ENCODE assay signal across 8 cellular contexts in genomic region chr15:31324739-31325431, GRCh38. TPM values are rescaled to one million over a fixed set of nuclear protein-coding genes. Genes with fewer than 3 reads are reported as not detected.
DNase-seq lines count a peak whose midpoint lies in the region; ATAC-seq and TF ChIP-seq lines count a peak whose summit lies in the region.

No MANE protein-coding gene starts in this region.

- DNase-seq in G401 (ENCODE audit: low spot score), result peak; percentile 29
- no peak for DNase-seq in PC-3
- no peak for DNase-seq in epithelial cell of prostate (ENCODE audit: low read depth, low spot score)
- no peak for DNase-seq in NCI-H2107 treated with DMSO at 0.1 percent for 48 hours (lab: John Stamatoyannopoulos, UW; ENCODE audit: unreplicated experiment)
- no peak for DNase-seq in epidermal melanocyte (ENCODE audit: insufficient read length, low spot score)
- no peak for DNase-seq in iPS-NIHi7 (ENCODE audit: extremely low spot score)

- in situ Hi-C loops in G401 (cut with HindIII; ENCODE audit: low sequenced_read_pairs), result no loop called here

- POLR2A ChIA-PET in PC-3 (lab: Charles Lee; ENCODE audit: unreplicated experiment), result no interaction called here

- CTCF ChIA-PET in PC-3 (lab: Charles Lee), result interaction anchor here (2.1 kb wide), 1 partner anchor 110 kb away, joined by 5 read pairs; no protein-coding TSS in a partner anchor

- H3K27ac ChIP-seq in PC-3 (ENCODE audit: low read length) (no peak overlapping the region), epithelial cell of prostate (peak overlapping the region; percentile 95), parathyroid adenoma (peak overlapping the region; percentile 95)

- H3K79me2 ChIP-seq in PC-3 (ENCODE audit: low read length) (peaks cover 15% of the 10 kb centered on the region; the same call in 1 of the 2 replicates), parathyroid adenoma (no peaks in the 10 kb centered on the region)

- intact Hi-C loops in PC-3 (cut with micrococcal nuclease), result loop anchor here (5.0 to 10.0 kb wide), 3 partner anchors 70 to 698 kb away; partner anchors contain the start of genes ARHGAP11B and OTUD7A

- H3K4me3 ChIP-seq in PC-3 (ENCODE audit: low read length) (peak overlapping the region; percentile 89), parathyroid adenoma (ENCODE audit: low read depth, low read length) (peak overlapping the region; percentile 77)

- peaks cover 10% of the 10 kb centered on the region; the same call in 1 of the 2 replicates for H3K4me1 ChIP-seq in PC-3 (ENCODE audit: insufficient read depth, low read length)
- H3K4me1 ChIP-seq in parathyroid adenoma, result no peaks in the 10 kb centered on the region

- no peaks in the 10 kb centered on the region for H3F3A ChIP-seq in PC-3 (ENCODE audit: low read length, unreplicated experiment)

- no peaks in the 10 kb centered on the region for H3K9me3 ChIP-seq in PC-3 (ENCODE audit: low read length)
- H3K9me3 ChIP-seq in parathyroid adenoma (ENCODE audit: control insufficient read depth, low read length), result no peaks in the 10 kb centered on the region

- ATAC-seq in PC-3 (no peak), HG03280 (IDR thresholded peaks at IDR 0.05; ENCODE audit: unreplicated experiment) (no peak)

- H3K9me2 ChIP-seq in PC-3 (replicated peaks; ENCODE audit: low read length), result no peaks in the 10 kb centered on the region

- BruUV-seq in PC-3 (replicated peaks; lab: Mats Ljungman, UMichigan), result TSS peak; percentile 67

- H3K9ac ChIP-seq in PC-3 (ENCODE audit: low read length) (peak overlapping the region; percentile 76; the same call in 1 of the 2 replicates), parathyroid adenoma (no peak overlapping the region)

- no peaks in the 10 kb centered on the region for H4K20me1 ChIP-seq in PC-3 (ENCODE audit: low read length)

- H2AFZ ChIP-seq in PC-3 (ENCODE audit: low read length) (peak overlapping the region; percentile 92), parathyroid adenoma (peak overlapping the region; percentile 81)

- TF ChIP-seq CTCF in PC-3 (conservative IDR thresholded peaks at IDR 0.05; ENCODE audit: low read depth, low read length) (no peak), parathyroid adenoma (IDR thresholded peaks at IDR 0.05) (no peak)

- peak overlapping the region; percentile 98 for H3K4me2 ChIP-seq in PC-3 (ENCODE audit: low read length)
- peak overlapping the region; percentile 72 for H3K4me2 ChIP-seq in parathyroid adenoma (ENCODE audit: low read length)

- H3K36me3 ChIP-seq in PC-3 (ENCODE audit: low read depth, low read length), result no peaks in the 10 kb centered on the region
- H3K36me3 ChIP-seq in parathyroid adenoma (ENCODE audit: control insufficient read depth, insufficient read depth, low read length), result no peaks in the 10 kb centered on the region

- H3K27me3 ChIP-seq in PC-3 (ENCODE audit: low read length) (0 out of 2 replicates have a peak, but pooled peaks cover 2% of the 10 kb centered on the region), parathyroid adenoma (ENCODE audit: control insufficient read depth, insufficient read depth, low read length) (no peaks in the 10 kb centered on the region)

RNA-seq across cellular contexts. Expression of gene KLF13, which starts 1.8 kb away (rescaled TPM):
- total RNA-seq in G401 (2014; rRNA removed; shearing (Covaris generic)), result 7.6 and 14.2 TPM in 2 replicates
- total RNA-seq in PC-3 (2014; rRNA removed), result 10.1 and 11.4 TPM in 2 replicates
